Comparison of ENCODE assay signal across 8 cellular contexts in the genomic region with DNA sequence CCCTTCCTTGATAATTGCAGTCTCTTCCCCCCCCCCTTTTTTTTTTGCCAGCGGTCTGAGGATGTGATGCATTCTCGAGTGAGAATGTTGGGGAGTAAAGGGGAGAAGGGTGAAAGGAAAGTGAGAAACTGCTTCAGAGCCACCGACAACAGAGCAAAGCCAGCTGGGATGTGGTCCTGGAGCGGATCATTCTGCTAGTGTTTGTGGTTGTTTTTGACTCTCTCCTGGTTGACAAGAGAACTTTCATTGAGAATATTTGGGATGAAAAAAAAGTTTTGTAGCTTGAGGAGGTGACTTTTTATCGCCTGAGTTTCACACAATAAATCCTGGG. TPM values are rescaled to one million over a fixed set of nuclear protein-coding genes. Genes with fewer than 3 reads are reported as not detected.
A peak's percentile ranks its signal among the peaks of the same experiment; 100 is the strongest.
DNase-seq lines count a peak whose midpoint lies in the region; ATAC-seq, FAIRE-seq and TF ChIP-seq lines count a peak whose summit lies in the region.

No MANE protein-coding gene starts in this region.

- H3K27me3 ChIP-seq in keratinocyte (ENCODE audit: control insufficient read depth, extremely low read depth, insufficient read depth, low read length) (no peaks in the 10 kb centered on the region), thymus (ENCODE audit: control insufficient read depth, insufficient read depth) (no peaks in the 10 kb centered on the region)

- H3K9ac ChIP-seq in keratinocyte (ENCODE audit: control insufficient read depth, extremely low read depth, insufficient read depth, low read length) = peak overlapping the region; percentile 82

- 22% methylated on average over 5 of the region's 5 CpGs for WGBS in thymus

- no peaks in the 10 kb centered on the region for H4K20me1 ChIP-seq in keratinocyte (ENCODE audit: control insufficient read depth, extremely low read depth, insufficient read depth, low read length)

- no peaks in the 10 kb centered on the region for H3K27me3 Mint-ChIP-seq in activated T-cell treated with anti-CD3 and anti-CD28 coated beads, Interleukin-2, amount 50 U/mL, for 24 hours
- H3K27me3 Mint-ChIP-seq in activated T-helper 2 cell treated with anti-CD3 and anti-CD28 coated beads, Interferon-gamma antibody, Interleukin-2, Interleukin-4, amounts not matched to agents 10 μg/mL and 5 μg/mL and 100 μg/mL, durations not matched to agents 14 hours and 24 hours and 36 hours (ENCODE audit: low read depth) = no peaks in the 10 kb centered on the region

- TF ChIP-seq CTCF in keratinocyte (optimal IDR thresholded peaks at IDR 0.05 in 1 of 3, IDR thresholded peaks at IDR 0.05 in 1 of 3, conservative IDR thresholded peaks at IDR 0.05 in 1 of 3; ENCODE audit: extremely low read depth in 1 of 3, insufficient read depth in 2 of 3, low read length in 3 of 3) = no peak

- H3K36me3 ChIP-seq in keratinocyte (ENCODE audit: control insufficient read depth in 2 of 2, extremely low read depth in 1 of 2, insufficient read depth in 2 of 2, low read length in 2 of 2) (no peaks in the 10 kb centered on the region), thymus (ENCODE audit: control insufficient read depth, insufficient read depth) (no peaks in the 10 kb centered on the region)

- dilution Hi-C loops in keratinocyte (cut with MboI; ENCODE audit: extremely low pct_ligation_motif_present, low sequenced_read_pairs) = no loop called here

- H3K36me3 Mint-ChIP-seq in activated T-cell treated with anti-CD3 and anti-CD28 coated beads, Interleukin-2, amount 50 U/mL, for 24 hours (ENCODE audit: low read depth) = peaks cover 2% of the 10 kb centered on the region
- no peaks in the 10 kb centered on the region for H3K36me3 Mint-ChIP-seq in activated T-helper 2 cell treated with anti-CD3 and anti-CD28 coated beads, Interferon-gamma antibody, Interleukin-2, Interleukin-4, amounts not matched to agents 10 μg/mL and 5 μg/mL and 100 μg/mL, durations not matched to agents 14 hours and 24 hours and 36 hours (ENCODE audit: low read depth)

- peaks cover 11% of the 10 kb centered on the region for H3K4me1 ChIP-seq in keratinocyte (ENCODE audit: control insufficient read depth, extremely low read depth, insufficient read depth, low read length)
- H3K4me1 ChIP-seq in thymus (ENCODE audit: control insufficient read depth, insufficient read depth, low read length) = peaks cover 7% of the 10 kb centered on the region

- H3K4me1 Mint-ChIP-seq in activated T-cell treated with anti-CD3 and anti-CD28 coated beads, Interleukin-2, amount 50 U/mL, for 24 hours (ENCODE audit: low read depth) = peaks cover 15% of the 10 kb centered on the region
- peaks cover 14% of the 10 kb centered on the region for H3K4me1 Mint-ChIP-seq in activated T-helper 2 cell treated with anti-CD3 and anti-CD28 coated beads, Interferon-gamma antibody, Interleukin-2, Interleukin-4, amounts not matched to agents 10 μg/mL and 5 μg/mL and 100 μg/mL, durations not matched to agents 14 hours and 24 hours and 36 hours (ENCODE audit: low read depth)

- no peak for FAIRE-seq in keratinocyte (lab: Jason Lieb, UNC)

- H3K9me3 Mint-ChIP-seq in activated T-cell treated with anti-CD3 and anti-CD28 coated beads, Interleukin-2, amount 50 U/mL, for 24 hours = no peaks in the 10 kb centered on the region
- no peaks in the 10 kb centered on the region for H3K9me3 Mint-ChIP-seq in activated T-helper 2 cell treated with anti-CD3 and anti-CD28 coated beads, Interferon-gamma antibody, Interleukin-2, Interleukin-4, amounts not matched to agents 10 μg/mL and 5 μg/mL and 100 μg/mL, durations not matched to agents 14 hours and 24 hours and 36 hours

- H3K79me2 ChIP-seq in keratinocyte (ENCODE audit: control insufficient read depth, insufficient read depth, low read length) = peaks cover 54% of the 10 kb centered on the region

- H2AFZ ChIP-seq in keratinocyte (ENCODE audit: control insufficient read depth, low read length) = peak overlapping the region; percentile 43

- H3K9me3 ChIP-seq in keratinocyte (ENCODE audit: control insufficient read depth, low read depth, low read length) (no peaks in the 10 kb centered on the region), thymus (ENCODE audit: control insufficient read depth) (no peaks in the 10 kb centered on the region)

- H3K9me1 ChIP-seq in keratinocyte (ENCODE audit: control insufficient read depth, extremely low read depth, insufficient read depth, low read length) = no peaks in the 10 kb centered on the region

- intact Hi-C loops in activated T-helper 2 cell treated with anti-CD3 and anti-CD28 coated beads, Interferon-gamma antibody, Interleukin-2, Interleukin-4, amounts not matched to agents 10 μg/mL and 5 μg/mL and 100 μg/mL, durations not matched to agents 14 hours and 24 hours and 36 hours (cut with micrococcal nuclease) = loop anchor here (10.0 kb wide), 1 partner anchor 229 kb away; a partner anchor contains a TSS

- DNase-seq in activated T-cell treated with anti-CD3 and anti-CD28 coated beads, Interleukin-2, amount 50 U/mL, for 24 hours = no peak
- DNase-seq in activated T-cell treated with anti-CD3 and anti-CD28 coated beads, Interleukin-2, amount 50 U/mL, for 48 hours = no peak
- no peak for DNase-seq in activated T-helper 2 cell treated with anti-CD3 and anti-CD28 coated beads, Interferon-gamma antibody, Interleukin-2, Interleukin-4, amounts not matched to agents 10 μg/mL and 5 μg/mL and 100 μg/mL, durations not matched to agents 14 hours and 24 hours and 36 hours (ENCODE audit: low spot score)
- DNase-seq in keratinocyte (ENCODE audit: low read depth, low spot score) (no peak), NCI-H187 treated with DMSO at 0.1 percent for 48 hours (lab: John Stamatoyannopoulos, UW) (no peak)
- DNase-seq in stimulated activated CD4-positive, alpha-beta T cell treated with anti-CD3 and anti-CD28 coated beads, Interleukin-2, amount 100 ng/mL, for 48 hours = no peak

- peak overlapping the region; percentile 99 for H3K4me2 ChIP-seq in keratinocyte (ENCODE audit: control insufficient read depth, extremely low read depth, insufficient read depth, low read depth, low read length)

- H3K4me3 Mint-ChIP-seq in activated T-cell treated with anti-CD3 and anti-CD28 coated beads, Interleukin-2, amount 50 U/mL, for 24 hours = peak overlapping the region; percentile 91
- H3K4me3 Mint-ChIP-seq in activated T-helper 2 cell treated with anti-CD3 and anti-CD28 coated beads, Interferon-gamma antibody, Interleukin-2, Interleukin-4, amounts not matched to agents 10 μg/mL and 5 μg/mL and 100 μg/mL, durations not matched to agents 14 hours and 24 hours and 36 hours (ENCODE audit: low read depth) = peak overlapping the region; percentile 94

- H3K27ac ChIP-seq in keratinocyte (ENCODE audit: control insufficient read depth, insufficient read depth, low read length) = peak overlapping the region; percentile 61
- H3K27ac ChIP-seq in thymus (ENCODE audit: low read depth) = peak overlapping the region; percentile 54

- H3K27ac Mint-ChIP-seq in activated T-cell treated with anti-CD3 and anti-CD28 coated beads, Interleukin-2, amount 50 U/mL, for 24 hours = peak overlapping the region; percentile 94
- peak overlapping the region; percentile 87 for H3K27ac Mint-ChIP-seq in activated T-helper 2 cell treated with anti-CD3 and anti-CD28 coated beads, Interferon-gamma antibody, Interleukin-2, Interleukin-4, amounts not matched to agents 10 μg/mL and 5 μg/mL and 100 μg/mL, durations not matched to agents 14 hours and 24 hours and 36 hours

- no peak for ATAC-seq in HG02970 (IDR thresholded peaks at IDR 0.05; ENCODE audit: low FRiP score, unreplicated experiment)

- H3K4me3 ChIP-seq in keratinocyte (ENCODE audit: control insufficient read depth in 2 of 3, extremely low read depth in 1 of 3, insufficient read depth in 2 of 3, low read depth in 1 of 3, low read length in 3 of 3) (peak overlapping the region; percentile 92 to 97 (median 95)), thymus (ENCODE audit: low read length) (peak overlapping the region; percentile 97)

RNA-seq across cellular contexts. Expression of a gene that starts 1.3 kb away (rescaled TPM):
- 32.4 and 36.8 TPM in 2 replicates for total RNA-seq in activated T-helper 2 cell treated with anti-CD3 and anti-CD28 coated beads, Interferon-gamma antibody, Interleukin-2, Interleukin-4, amounts not matched to agents 10 μg/mL and 5 μg/mL and 100 μg/mL, durations not matched to agents 14 hours and 24 hours and 36 hours
- polyA plus RNA-seq in keratinocyte (20.3 to 29.6 TPM (median 26.7 TPM) in 3 replicates), thymus (10.3 TPM)
- polyA plus RNA-seq in keratinocyte (2011; ENCODE audit: low read depth) = 20.7 TPM
- 12.4 and 24.1 TPM in 2 replicates for polyA plus RNA-seq in keratinocyte (2011; cell fraction: cytosol; rRNA removed)
- polyA plus RNA-seq in keratinocyte (2011; cell fraction: nucleus; rRNA removed) = 55.0 and 60.8 TPM in 2 replicates
- 11.8 and 15.9 TPM in 2 replicates for polyA plus RNA-seq in keratinocyte (2012; ENCODE audit: low replicate concordance)
- 33.6 to 142 TPM (median 79.1 TPM) in 3 replicates for polyA minus RNA-seq in keratinocyte
- polyA minus RNA-seq in keratinocyte (2011; cell fraction: cytosol; rRNA and poly(A)+ RNA removed) = 48.3 TPM
- polyA minus RNA-seq in keratinocyte (2011; cell fraction: nucleus; rRNA and poly(A)+ RNA removed) = 134 and 242 TPM in 2 replicates
